19 cellular contexts compared by ENCODE assay signal in genomic region chr12:66290716-66291200, GRCh38. TPM values are rescaled to one million over a fixed set of nuclear protein-coding genes. Genes with fewer than 3 reads are reported as not detected.
DNase-seq lines count a peak whose midpoint lies in the region; ATAC-seq and TF ChIP-seq lines count a peak whose summit lies in the region.
"Had no signal": no experiment of that assay in that cellular context is flagged by ENCODE, and none has a peak within 500 bp of the region (broad histone marks: within the 10 kb centered on the region; RNA-seq: fewer than 3 reads in every experiment).

No MANE protein-coding gene starts in this region.

- H3K4me3 ChIP-seq in GM06990 (replicated peaks; ENCODE audit: low read depth, low read length) (no peak overlapping the region), ovary (no peak overlapping the region)
- H3K4me3 ChIP-seq: BLaER1, psoas muscle had no signal

- 77 to 82% (median 77%) methylated on average over 2 of the region's 2 CpGs for WGBS in ovary, 3 donors

- H3K27ac Mint-ChIP-seq in activated CD4-positive, alpha-beta memory T cell treated with anti-CD3 and anti-CD28 coated beads, Interleukin-2, amount 10 ng/mL, durations not matched to agents 7 days and 5 days, result peak overlapping the region; percentile 96
- peak overlapping the region in 4 of 6 donors; percentile 37 to 81 (median 53) for H3K27ac Mint-ChIP-seq in immature natural killer cell
- H3K27ac Mint-ChIP-seq: IgD-negative memory B cell; nephron; stimulated activated naive B cell treated with anti-CD40 and anti-IgM and Interleukin-4, amounts not matched to agents 10 μg/mL and 1 μg/mL and 100 μg/mL, for 72 hours had no signal

- DNase-seq in activated CD4-positive, CD25-positive, alpha-beta regulatory T cell treated with anti-CD3 and anti-CD28 coated beads, Interleukin-2, amount 50 U/mL, for 72 hours, result no peak
- DNase-seq in GM06990 (ENCODE audit: extremely low read depth, insufficient read length) (peak; percentile 12), immature natural killer cell (peak in 1 of 3 donors; percentile 19), SW 1271 (lab: John Stamatoyannopoulos, UW) (no peak), ovary (no peak)
- peak; percentile 58 for DNase-seq in activated CD4-positive, alpha-beta memory T cell treated with anti-CD3 and anti-CD28 coated beads, Interleukin-2, amount 10 ng/mL, durations not matched to agents 7 days and 5 days
- DNase-seq: 8988T; anterior cingulate cortex; DMS153; foreskin melanocyte; NCI-H1092; NCI-H774; psoas muscle; stimulated activated naive B cell treated with anti-CD40 and anti-IgM and Interleukin-4, amounts not matched to agents 10 μg/mL and 1 μg/mL and 100 μg/mL, for 72 hours had no signal

- H3K4me1 ChIP-seq in ovary (ENCODE audit: insufficient read depth), result no peaks in the 10 kb centered on the region
- H3K4me1 ChIP-seq: psoas muscle had no signal

- intact Hi-C loops in ovary (cut with DNase I), result no loop called here

- H3K9me3 Mint-ChIP-seq in activated CD4-positive, alpha-beta memory T cell treated with anti-CD3 and anti-CD28 coated beads, Interleukin-2, amount 10 ng/mL, durations not matched to agents 7 days and 5 days, result peaks cover 22% of the 10 kb centered on the region
- no peaks in the 10 kb centered on the region for H3K9me3 Mint-ChIP-seq in immature natural killer cell
- H3K9me3 Mint-ChIP-seq: IgD-negative memory B cell; nephron; stimulated activated naive B cell treated with anti-CD40 and anti-IgM and Interleukin-4, amounts not matched to agents 10 μg/mL and 1 μg/mL and 100 μg/mL, for 72 hours had no signal

- H3K4me3 Mint-ChIP-seq in activated CD4-positive, alpha-beta memory T cell treated with anti-CD3 and anti-CD28 coated beads, Interleukin-2, amount 10 ng/mL, durations not matched to agents 7 days and 5 days, result peak overlapping the region; percentile 45
- peak overlapping the region; percentile 34 to 60 (median 55) for H3K4me3 Mint-ChIP-seq in immature natural killer cell
- H3K4me3 Mint-ChIP-seq: IgD-negative memory B cell; nephron; stimulated activated naive B cell treated with anti-CD40 and anti-IgM and Interleukin-4, amounts not matched to agents 10 μg/mL and 1 μg/mL and 100 μg/mL, for 72 hours had no signal

- H3K36me3 Mint-ChIP-seq in activated CD4-positive, alpha-beta memory T cell treated with anti-CD3 and anti-CD28 coated beads, Interleukin-2, amount 10 ng/mL, durations not matched to agents 7 days and 5 days (ENCODE audit: low read depth), result peaks cover 50% of the 10 kb centered on the region
- no peaks in the 10 kb centered on the region for H3K36me3 Mint-ChIP-seq in immature natural killer cell
- H3K36me3 Mint-ChIP-seq: stimulated activated naive B cell treated with anti-CD40 and anti-IgM and Interleukin-4, amounts not matched to agents 10 μg/mL and 1 μg/mL and 100 μg/mL, for 72 hours had no signal

- no peaks in the 10 kb centered on the region for H3K27me3 Mint-ChIP-seq in activated CD4-positive, alpha-beta memory T cell treated with anti-CD3 and anti-CD28 coated beads, Interleukin-2, amount 10 ng/mL, durations not matched to agents 7 days and 5 days
- H3K27me3 Mint-ChIP-seq in immature natural killer cell (ENCODE audit: low read depth in 3 of 3), result peaks cover 0 to 4% (median 3%) of the 10 kb centered on the region in 3 donors

- H3K27ac ChIP-seq in ovary, result no peak overlapping the region
- H3K27ac ChIP-seq: BLaER1, psoas muscle had no signal

- peak; percentile 33 to 52 for ATAC-seq in activated CD4-positive, CD25-positive, alpha-beta regulatory T cell treated with anti-CD3 and anti-CD28 coated beads, Interleukin-2, amount 50 U/mL, for 24 hours
- ATAC-seq in HG02973 (IDR thresholded peaks at IDR 0.05; ENCODE audit: unreplicated experiment), result no peak
- ATAC-seq: psoas muscle; stimulated activated naive B cell treated with anti-CD40 and anti-IgM and Interleukin-4, amounts not matched to agents 10 μg/mL and 1 μg/mL and 100 μg/mL, for 72 hours had no signal

- no peaks in the 10 kb centered on the region for H3K36me3 ChIP-seq in GM06990 (ENCODE audit: control insufficient read depth, insufficient read depth, low read length)
- H3K36me3 ChIP-seq in ovary, result no peaks in the 10 kb centered on the region
- H3K36me3 ChIP-seq: BLaER1 had no signal

- no peak for TF ChIP-seq POLR2A in ovary (IDR thresholded peaks at IDR 0.05)

- H3K4me1 Mint-ChIP-seq in activated CD4-positive, alpha-beta memory T cell treated with anti-CD3 and anti-CD28 coated beads, Interleukin-2, amount 10 ng/mL, durations not matched to agents 7 days and 5 days, result peaks cover 69% of the 10 kb centered on the region
- H3K4me1 Mint-ChIP-seq in immature natural killer cell, result peaks cover 53 to 58% of the 10 kb centered on the region in 2 donors
- H3K4me1 Mint-ChIP-seq: nephron; stimulated activated naive B cell treated with anti-CD40 and anti-IgM and Interleukin-4, amounts not matched to agents 10 μg/mL and 1 μg/mL and 100 μg/mL, for 72 hours had no signal

- POLR2A ChIA-PET in activated CD4-positive, alpha-beta memory T cell treated with anti-CD3 and anti-CD28 coated beads, Interleukin-2, amount 10 ng/mL, durations not matched to agents 7 days and 5 days (lab: Charles Lee), result interaction anchor here (0.6 to 4.5 kb wide), 5 partner anchors 9 to 160 kb away, joined by 3 to 94 read pairs (median 5); partner anchors contain the start of genes HELB, LLPH and TMBIM4

- TF ChIP-seq EP300 in ovary (IDR thresholded peaks at IDR 0.05), result no peak

- H3K27me3 ChIP-seq in GM06990 (replicated peaks; ENCODE audit: control insufficient read depth, insufficient read depth, low read length) (no peaks in the 10 kb centered on the region), ovary (no peaks in the 10 kb centered on the region)
- H3K27me3 ChIP-seq: BLaER1 had no signal

- H3K9me3 ChIP-seq in ovary, result no peaks in the 10 kb centered on the region
- H3K9me3 ChIP-seq: psoas muscle had no signal

- CTCF ChIA-PET in activated CD4-positive, alpha-beta memory T cell treated with anti-CD3 and anti-CD28 coated beads, Interleukin-2, amount 10 ng/mL, durations not matched to agents 7 days and 5 days (lab: Charles Lee), result interaction anchor here (0.6 to 1.3 kb wide), 3 partner anchors 13 to 118 kb away, joined by 3 to 4 read pairs (median 3); no protein-coding TSS in a partner anchor

- TF ChIP-seq CTCF in GM06990 (IDR thresholded peaks at IDR 0.05; ENCODE audit: insufficient read depth, low read length, poor library complexity, severe bottlenecking) (no peak), ovary (IDR thresholded peaks at IDR 0.05) (no peak)

RNA-seq across cellular contexts. Expression of gene HELB, which starts 11.5 kb away (rescaled TPM):
- total RNA-seq in activated CD4-positive, alpha-beta memory T cell treated with anti-CD3 and anti-CD28 coated beads, Interleukin-2, amount 10 ng/mL, durations not matched to agents 7 days and 5 days, result 10 to 100 TPM; 34.2 to 38.3 TPM
- polyA plus RNA-seq in immature natural killer cell (10 to 100 TPM in 2 of 3 donors, 1 to 10 TPM in 1; 8.3 to 13.7 (median 10.5) TPM), ovary (1 to 10 TPM; 1.1 to 1.4 TPM)
- 1 to 10 TPM; 2.6 to 6.7 (median 5.1) TPM for total RNA-seq in ovary

Comparison
In these comparisons a context has a peak if more than half of its experiments do, and no peak if none do; other contexts are left out.
1. DNase-seq: peak in GM06990 (single experiment) and activated CD4-positive, alpha-beta memory T cell treated with anti-CD3 and anti-CD28 coated beads, Interleukin-2, amount 10 ng/mL, durations not matched to agents 7 days and 5 days (single experiment); none in activated CD4-positive, CD25-positive, alpha-beta regulatory T cell treated with anti-CD3 and anti-CD28 coated beads, Interleukin-2, amount 50 U/mL, for 72 hours (single experiment), SW 1271 (0 of 2) and ovary (0 of 5).
2. RNA of gene HELB, which starts 11.5 kb away (total RNA-seq): 34.2 to 38.3 TPM in activated CD4-positive, alpha-beta memory T cell treated with anti-CD3 and anti-CD28 coated beads, Interleukin-2, amount 10 ng/mL, durations not matched to agents 7 days and 5 days; 2.6 to 6.7 TPM in ovary; every median in the first group is over 4 times any median in the second.